ENCODE assay signal across 22 cellular contexts in genomic region chr13:39804332-39805231, GRCh38.
DNase-seq lines count a peak whose midpoint lies in the region; ATAC-seq and TF ChIP-seq lines count a peak whose summit lies in the region.
"Had no signal": no experiment of that assay in that cellular context is flagged by ENCODE, and none has a peak within 500 bp of the region (broad histone marks: within the 10 kb centered on the region; RNA-seq: fewer than 3 reads in every experiment).

No MANE protein-coding gene starts in this region.

- peaks cover 14% of the 10 kb centered on the region for H3K4me1 Mint-ChIP-seq in activated CD4-positive, alpha-beta T cell treated with anti-CD3 and anti-CD28 coated beads for 36 hours
- H3K4me1 Mint-ChIP-seq in stimulated activated naive CD8-positive, alpha-beta T cell treated with anti-CD3 and anti-CD28 coated beads, Interleukin-15, Interleukin-2, amounts not matched to agents 100 ng/mL and 50 ng/mL, for 24 hours (ENCODE audit: low read depth): peaks cover 12% of the 10 kb centered on the region
- H3K4me1 Mint-ChIP-seq: CD8-positive, alpha-beta memory T cell had no signal

- no peaks in the 10 kb centered on the region for H3K79me2 ChIP-seq in smooth muscle cell (ENCODE audit: low read depth)

- no peak overlapping the region for H2AFZ ChIP-seq in smooth muscle cell (ENCODE audit: low read depth)

- no peaks in the 10 kb centered on the region for H3K4me1 ChIP-seq in smooth muscle cell (ENCODE audit: low read depth)
- H3K4me1 ChIP-seq: BE2C had no signal

- H3K9me3 ChIP-seq in smooth muscle cell (replicated peaks; ENCODE audit: low read depth): no peaks in the 10 kb centered on the region
- H3K9me3 ChIP-seq: BE2C had no signal

- H3K27me3 Mint-ChIP-seq in activated CD4-positive, alpha-beta T cell treated with anti-CD3 and anti-CD28 coated beads for 36 hours: no peaks in the 10 kb centered on the region
- no peaks in the 10 kb centered on the region for H3K27me3 Mint-ChIP-seq in stimulated activated naive CD8-positive, alpha-beta T cell treated with anti-CD3 and anti-CD28 coated beads, Interleukin-15, Interleukin-2, amounts not matched to agents 100 ng/mL and 50 ng/mL, for 24 hours

- no peak for DNase-seq in activated CD4-positive, alpha-beta T cell treated with anti-CD3 and anti-CD28 coated beads for 36 hours
- DNase-seq in activated CD4-positive, alpha-beta T cell treated with anti-CD3 and anti-CD28 coated beads for 48 hours: no peak
- no peak for DNase-seq in stimulated activated naive CD8-positive, alpha-beta T cell treated with anti-CD3 and anti-CD28 coated beads, Interleukin-15, Interleukin-2, amounts not matched to agents 100 U/mL and 50 U/mL, for 24 hours
- DNase-seq in smooth muscle cell (lab: John Stamatoyannopoulos, UW; ENCODE audit: unreplicated experiment): no peak
- no peak for DNase-seq in germinal center (ENCODE audit: low spot score)
- no peak for DNase-seq in NCI-H69 (lab: John Stamatoyannopoulos, UW)
- DNase-seq: 8988T; ACHN; BE2C; CD8-positive, alpha-beta memory T cell; DMS153; DND-41; KBM-7; NCI-H2029 treated with DMSO at 0.1 percent for 48 hours; NCI-H2227 treated with DMSO at 0.1 percent for 48 hours; NCI-H526 treated with DMSO at 0.1 percent for 48 hours; Right ventricle myocardium superior; RPMI8226 had no signal

- POLR2A ChIA-PET in activated CD4-positive, alpha-beta T cell treated with anti-CD3 and anti-CD28 coated beads for 36 hours (lab: Charles Lee): interaction anchor here (0.6 to 1.0 kb wide), 2 partner anchors 795 to 1177 kb away, joined by 4 to 6 read pairs; no protein-coding TSS in a partner anchor

- no peaks in the 10 kb centered on the region for H3F3A ChIP-seq in smooth muscle cell (ENCODE audit: low read depth)

- no peak overlapping the region for H3K4me2 ChIP-seq in smooth muscle cell

- TF ChIP-seq CTCF in smooth muscle cell (IDR thresholded peaks at IDR 0.05; ENCODE audit: borderline replicate concordance, insufficient read depth, poor library complexity, severe bottlenecking): no peak

- peaks cover 7% of the 10 kb centered on the region for H3K9me3 Mint-ChIP-seq in activated CD4-positive, alpha-beta T cell treated with anti-CD3 and anti-CD28 coated beads for 36 hours (ENCODE audit: low read depth)
- peaks cover 13% of the 10 kb centered on the region for H3K9me3 Mint-ChIP-seq in stimulated activated naive CD8-positive, alpha-beta T cell treated with anti-CD3 and anti-CD28 coated beads, Interleukin-15, Interleukin-2, amounts not matched to agents 100 ng/mL and 50 ng/mL, for 24 hours

- H3K4me3 ChIP-seq in smooth muscle cell: no peak overlapping the region

- CTCF ChIA-PET in activated CD4-positive, alpha-beta T cell treated with anti-CD3 and anti-CD28 coated beads for 36 hours (lab: Charles Lee): interaction anchor here (0.8 to 1.0 kb wide), 2 partner anchors 12 to 233 kb away, joined by 3 to 4 read pairs; no protein-coding TSS in a partner anchor

- intact Hi-C loops in activated CD4-positive, alpha-beta T cell treated with anti-CD3 and anti-CD28 coated beads for 36 hours (cut with DNase I, micrococcal nuclease): no loop called here

- no peak overlapping the region for H3K9ac ChIP-seq in smooth muscle cell (ENCODE audit: low read depth)

- H3K36me3 Mint-ChIP-seq in activated CD4-positive, alpha-beta T cell treated with anti-CD3 and anti-CD28 coated beads for 36 hours (ENCODE audit: low read depth): no peaks in the 10 kb centered on the region
- no peaks in the 10 kb centered on the region for H3K36me3 Mint-ChIP-seq in stimulated activated naive CD8-positive, alpha-beta T cell treated with anti-CD3 and anti-CD28 coated beads, Interleukin-15, Interleukin-2, amounts not matched to agents 100 ng/mL and 50 ng/mL, for 24 hours (ENCODE audit: low read depth)
- H3K36me3 Mint-ChIP-seq: CD14-positive monocyte had no signal

- peak overlapping the region; percentile 77 for H3K27ac ChIP-seq in smooth muscle cell (ENCODE audit: low read depth)

- 88% methylated on average over 5 of the region's 5 CpGs for WGBS in smooth muscle cell (ENCODE audit: low lambda C conversion rate)

- no peaks in the 10 kb centered on the region for H3K27me3 ChIP-seq in smooth muscle cell (ENCODE audit: low read depth)
- H3K27me3 ChIP-seq: BE2C had no signal

- H3K4me3 Mint-ChIP-seq in activated CD4-positive, alpha-beta T cell treated with anti-CD3 and anti-CD28 coated beads for 36 hours: no peak overlapping the region
- peak overlapping the region; percentile 3 for H3K4me3 Mint-ChIP-seq in stimulated activated naive CD8-positive, alpha-beta T cell treated with anti-CD3 and anti-CD28 coated beads, Interleukin-15, Interleukin-2, amounts not matched to agents 100 ng/mL and 50 ng/mL, for 24 hours
- H3K4me3 Mint-ChIP-seq: CD14-positive monocyte; CD8-positive, alpha-beta memory T cell had no signal

- H3K27ac Mint-ChIP-seq in activated CD4-positive, alpha-beta T cell treated with anti-CD3 and anti-CD28 coated beads for 36 hours: no peak overlapping the region
- H3K27ac Mint-ChIP-seq in stimulated activated naive CD8-positive, alpha-beta T cell treated with anti-CD3 and anti-CD28 coated beads, Interleukin-15, Interleukin-2, amounts not matched to agents 100 ng/mL and 50 ng/mL, for 24 hours: peak overlapping the region; percentile 7
- H3K27ac Mint-ChIP-seq: CD8-positive, alpha-beta memory T cell had no signal

- H4K20me1 ChIP-seq in smooth muscle cell (ENCODE audit: low read depth): no peaks in the 10 kb centered on the region

- H3K36me3 ChIP-seq in smooth muscle cell (ENCODE audit: low read depth): no peaks in the 10 kb centered on the region
- H3K36me3 ChIP-seq: BE2C had no signal

- peak; percentile 73 for ATAC-seq in activated CD4-positive, alpha-beta T cell treated with anti-CD3 and anti-CD28 coated beads for 36 hours
- ATAC-seq in stimulated activated naive CD8-positive, alpha-beta T cell treated with anti-CD3 and anti-CD28 coated beads, Interleukin-15, Interleukin-2, amounts not matched to agents 100 U/mL and 50 U/mL, for 24 hours: no peak
- ATAC-seq in esophagus mucosa: no peak
- ATAC-seq: HCT116 had no signal
